ENCODE assay signal across 10 cellular contexts in the genomic region with DNA sequence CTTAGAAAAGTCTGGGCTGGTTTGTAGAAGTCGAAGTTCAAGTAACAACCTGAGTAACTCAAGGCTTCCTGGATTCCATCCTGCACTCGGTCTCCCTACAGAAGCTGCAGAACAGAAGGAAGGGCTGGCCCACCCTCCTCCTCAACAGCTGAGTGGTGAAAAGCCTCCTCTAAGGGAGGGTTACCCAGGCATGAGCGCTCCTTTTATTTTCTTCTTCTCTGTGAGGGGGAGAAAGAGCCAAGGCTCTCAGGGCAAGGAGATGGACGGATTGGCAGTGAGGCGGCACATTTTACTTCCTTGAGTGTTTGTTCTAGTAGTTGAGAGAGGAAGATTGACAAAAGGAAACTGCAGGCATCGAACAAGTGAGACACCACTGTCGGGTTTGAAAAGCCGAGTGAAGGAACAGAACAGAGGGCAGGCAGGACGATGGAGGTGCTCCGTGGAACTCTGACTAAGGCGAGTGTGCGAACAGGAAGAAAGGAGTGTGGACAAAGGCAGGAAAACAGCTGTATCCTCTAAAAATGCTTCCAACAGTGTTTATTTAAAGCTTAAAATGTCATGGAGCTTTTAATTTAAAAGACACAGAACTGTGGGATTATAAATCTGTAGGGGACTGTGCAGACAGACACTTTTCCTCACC. TPM values are rescaled to one million over a fixed set of nuclear protein-coding genes. Genes with fewer than 3 reads are reported as not detected.
DNase-seq lines count a peak whose midpoint lies in the region; TF ChIP-seq lines count a peak whose summit lies in the region.
"Had no signal": no experiment of that assay in that cellular context is flagged by ENCODE, and none has a peak within 500 bp of the region (broad histone marks: within the 10 kb centered on the region; RNA-seq: fewer than 3 reads in every experiment).

No MANE protein-coding gene starts in this region.

- peak overlapping the region in 2 of 4 donors; percentile 13 to 22 for H3K4me3 ChIP-seq in stomach

- no peak for TF ChIP-seq EP300 in stomach (IDR thresholded peaks at IDR 0.05)

- intact Hi-C loops in activated T-helper 2 cell treated with anti-CD3 and anti-CD28 coated beads, Interferon-gamma antibody, Interleukin-2, Interleukin-4, amounts not matched to agents 10 μg/mL and 5 μg/mL and 100 μg/mL, durations not matched to agents 14 hours and 24 hours and 36 hours (cut with micrococcal nuclease): no loop called here
- intact Hi-C loops in stomach (cut with DNase I; ENCODE audit: low total_unique reads): no loop called here

- DNase-seq in NCI-H82 (lab: John Stamatoyannopoulos, UW): peak; percentile 16
- no peak for DNase-seq in NCI-H82 treated with DMSO at 0.1 percent for 48 hours (lab: John Stamatoyannopoulos, UW; ENCODE audit: unreplicated experiment)
- DNase-seq in activated T-helper 2 cell treated with anti-CD3 and anti-CD28 coated beads, Interferon-gamma antibody, Interleukin-2, Interleukin-4, amounts not matched to agents 10 μg/mL and 5 μg/mL and 100 μg/mL, durations not matched to agents 14 hours and 24 hours and 36 hours (ENCODE audit: low spot score): no peak
- peak; percentile 22 for DNase-seq in kidney tubule cell (ENCODE audit: low spot score)
- DNase-seq in stomach: no peak
- DNase-seq in ureter (ENCODE audit: low spot score): no peak
- DNase-seq in activated CD4-positive, CD25-positive, alpha-beta regulatory T cell treated with anti-CD3 and anti-CD28 coated beads, Interleukin-2, amount 50 U/mL, for 72 hours: no peak
- no peak for DNase-seq in NK-92 (lab: John Stamatoyannopoulos, UW; ENCODE audit: unreplicated experiment)
- DNase-seq: NCI-H2029 treated with DMSO at 0.1 percent for 48 hours had no signal

- H3K4me1 ChIP-seq in stomach: peaks cover 0 to 29% (median 11%) of the 10 kb centered on the region in 4 donors

- no peaks in the 10 kb centered on the region for H3K27me3 Mint-ChIP-seq in activated T-helper 2 cell treated with anti-CD3 and anti-CD28 coated beads, Interferon-gamma antibody, Interleukin-2, Interleukin-4, amounts not matched to agents 10 μg/mL and 5 μg/mL and 100 μg/mL, durations not matched to agents 14 hours and 24 hours and 36 hours (ENCODE audit: low read depth)

- no peak for TF ChIP-seq CTCF in stomach (IDR thresholded peaks at IDR 0.05)

- H3K9me3 Mint-ChIP-seq in activated T-helper 2 cell treated with anti-CD3 and anti-CD28 coated beads, Interferon-gamma antibody, Interleukin-2, Interleukin-4, amounts not matched to agents 10 μg/mL and 5 μg/mL and 100 μg/mL, durations not matched to agents 14 hours and 24 hours and 36 hours: no peaks in the 10 kb centered on the region

- peaks cover 20% of the 10 kb centered on the region for H3K4me1 Mint-ChIP-seq in activated T-helper 2 cell treated with anti-CD3 and anti-CD28 coated beads, Interferon-gamma antibody, Interleukin-2, Interleukin-4, amounts not matched to agents 10 μg/mL and 5 μg/mL and 100 μg/mL, durations not matched to agents 14 hours and 24 hours and 36 hours (ENCODE audit: low read depth)

- peaks cover 0 to 26% (median 12%) of the 10 kb centered on the region in 4 donors for H3K36me3 ChIP-seq in stomach

- no peak overlapping the region for H3K27ac Mint-ChIP-seq in activated T-helper 2 cell treated with anti-CD3 and anti-CD28 coated beads, Interferon-gamma antibody, Interleukin-2, Interleukin-4, amounts not matched to agents 10 μg/mL and 5 μg/mL and 100 μg/mL, durations not matched to agents 14 hours and 24 hours and 36 hours

- peak overlapping the region; percentile 67 for H3K4me3 Mint-ChIP-seq in activated T-helper 2 cell treated with anti-CD3 and anti-CD28 coated beads, Interferon-gamma antibody, Interleukin-2, Interleukin-4, amounts not matched to agents 10 μg/mL and 5 μg/mL and 100 μg/mL, durations not matched to agents 14 hours and 24 hours and 36 hours (ENCODE audit: low read depth)

- peak overlapping the region; percentile 0 to 77 (median 48) for H3K27ac ChIP-seq in stomach
- H3K27ac ChIP-seq: VCaP had no signal

- 14 to 41% (median 20%) methylated on average over 12 of the region's 12 CpGs for WGBS in stomach, 5 donors

- H3K27me3 ChIP-seq in stomach: no peaks in the 10 kb centered on the region

- no peaks in the 10 kb centered on the region for H3K9me3 ChIP-seq in stomach

- no peak for TF ChIP-seq POLR2A in stomach (IDR thresholded peaks at IDR 0.05)

- peaks cover 7% of the 10 kb centered on the region for H3K36me3 Mint-ChIP-seq in activated T-helper 2 cell treated with anti-CD3 and anti-CD28 coated beads, Interferon-gamma antibody, Interleukin-2, Interleukin-4, amounts not matched to agents 10 μg/mL and 5 μg/mL and 100 μg/mL, durations not matched to agents 14 hours and 24 hours and 36 hours (ENCODE audit: low read depth)

RNA-seq across cellular contexts. Expression of gene STS, which starts 38.4 kb away (rescaled TPM):
- 0.90 and 1.0 TPM in 2 replicates for total RNA-seq in activated T-helper 2 cell treated with anti-CD3 and anti-CD28 coated beads, Interferon-gamma antibody, Interleukin-2, Interleukin-4, amounts not matched to agents 10 μg/mL and 5 μg/mL and 100 μg/mL, durations not matched to agents 14 hours and 24 hours and 36 hours
- total RNA-seq in stomach: 10 to 100 TPM in 2 of 5 donors, 1 to 10 TPM in 3; 2.3 to 13.4 (median 9.4) TPM
- polyA plus RNA-seq in stomach: 1 to 10 TPM; 2.1 to 7.8 (median 5.4) TPM
- 26.4 TPM for total RNA-seq in ureter

RNA-seq across cellular contexts. Expression of gene PUDP, which starts 38.8 kb away (rescaled TPM):
- 16.3 and 16.7 TPM in 2 replicates for total RNA-seq in activated T-helper 2 cell treated with anti-CD3 and anti-CD28 coated beads, Interferon-gamma antibody, Interleukin-2, Interleukin-4, amounts not matched to agents 10 μg/mL and 5 μg/mL and 100 μg/mL, durations not matched to agents 14 hours and 24 hours and 36 hours
- total RNA-seq in stomach (10 to 100 TPM in 4 of 5 donors, 1 to 10 TPM in 1; 1.8 to 42.0 (median 22.2) TPM), ureter (33.7 TPM)
- 10 to 100 TPM in 2 of 3 donors, 1 to 10 TPM in 1; 6.9 to 39.7 (median 13.3) TPM for polyA plus RNA-seq in stomach

Comparison
In these comparisons a context has a peak if more than half of its experiments do, and no peak if none do; other contexts are left out.
1. DNase-seq: peak in NCI-H82 (single experiment) and kidney tubule cell (single experiment); none in NCI-H82 treated with DMSO at 0.1 percent for 48 hours (single experiment), activated T-helper 2 cell treated with anti-CD3 and anti-CD28 coated beads, Interferon-gamma antibody, Interleukin-2, Interleukin-4, amounts not matched to agents 10 μg/mL and 5 μg/mL and 100 μg/mL, durations not matched to agents 14 hours and 24 hours and 36 hours (single experiment), stomach (single experiment), ureter (single experiment), activated CD4-positive, CD25-positive, alpha-beta regulatory T cell treated with anti-CD3 and anti-CD28 coated beads, Interleukin-2, amount 50 U/mL, for 72 hours (single experiment) and NK-92 (single experiment).